Comparison of ENCODE assay signal across 8 cellular contexts in the genomic region with DNA sequence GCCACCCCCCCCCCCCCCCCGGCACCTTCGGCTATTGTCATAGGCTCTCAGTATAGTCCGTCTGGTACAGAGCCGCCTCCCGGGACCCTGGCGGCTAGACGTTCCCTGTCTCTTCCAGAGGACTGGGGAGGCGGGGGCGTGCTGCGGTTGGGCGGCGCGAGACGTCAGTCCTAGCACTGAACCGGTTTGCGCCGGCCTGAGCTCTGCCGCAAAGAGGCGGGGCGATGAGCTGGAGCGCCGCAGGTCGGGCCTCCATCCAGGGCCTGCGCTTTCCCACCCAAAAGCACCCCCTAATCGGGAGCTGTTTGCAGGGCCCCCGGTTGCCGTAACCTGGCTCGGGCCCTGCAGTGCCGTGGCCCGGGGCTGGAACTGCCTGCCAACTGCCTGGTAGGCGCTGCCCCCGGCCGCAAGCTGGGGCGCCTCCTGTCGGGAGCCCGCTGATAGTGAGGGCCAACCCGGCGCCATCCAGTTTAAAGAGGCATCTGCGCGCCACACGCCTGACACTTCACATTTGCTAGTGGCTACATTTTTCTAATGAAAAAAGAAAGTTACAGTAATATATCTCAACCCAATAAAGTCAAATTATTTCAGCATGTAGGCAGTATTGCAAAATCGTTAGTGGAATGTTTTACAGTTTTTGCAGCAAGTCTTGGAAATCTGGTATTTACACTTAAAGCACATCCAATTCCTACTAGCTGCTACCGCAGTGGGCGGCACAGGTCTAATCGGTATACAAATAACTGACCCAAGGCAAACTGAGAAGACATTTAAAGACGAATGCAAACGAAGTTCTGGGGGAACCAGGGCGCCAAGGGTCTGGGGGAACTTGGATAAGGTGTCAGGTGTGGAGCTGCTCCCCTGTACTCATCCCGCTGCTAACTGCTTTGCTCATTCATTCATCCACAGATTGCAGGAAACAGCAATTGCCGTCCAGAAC. TPM values are rescaled to one million over a fixed set of nuclear protein-coding genes. Genes with fewer than 3 reads are reported as not detected.
DNase-seq lines count a peak whose midpoint lies in the region; ATAC-seq and TF ChIP-seq lines count a peak whose summit lies in the region.

No MANE protein-coding gene starts in this region.

- peak; percentile 96 for TF ChIP-seq CTCF in PC-3 (conservative IDR thresholded peaks at IDR 0.05; ENCODE audit: low read depth, low read length)

- H3K36me3 ChIP-seq in HUES64 (ENCODE audit: insufficient read depth, low read length) (peaks cover 8% of the 10 kb centered on the region; the same call in 1 of the 2 replicates), PC-3 (ENCODE audit: low read depth, low read length) (no peaks in the 10 kb centered on the region; the same call in 1 of the 2 replicates), neuron (ENCODE audit: insufficient read depth, low read length) (peaks cover 13% of the 10 kb centered on the region)

- H3K9ac ChIP-seq in HUES64 (ENCODE audit: low read depth, low read length) = peak overlapping the region; percentile 97
- H3K9ac ChIP-seq in PC-3 (ENCODE audit: low read length) = peak overlapping the region; percentile 86

- H3K4me2 ChIP-seq in PC-3 (ENCODE audit: low read length) = peak overlapping the region; percentile 82

- H3K27ac ChIP-seq in HUES64 (ENCODE audit: low read depth, low read length) = peak overlapping the region; percentile 98
- peak overlapping the region; percentile 87 for H3K27ac ChIP-seq in PC-3 (ENCODE audit: low read length)
- H3K27ac ChIP-seq in substantia nigra (ENCODE audit: low read depth, low read length, poor library complexity, severe bottlenecking) = peak overlapping the region; percentile 97

- no peaks in the 10 kb centered on the region for H3F3A ChIP-seq in PC-3 (ENCODE audit: low read length, unreplicated experiment)

- WGBS in HUES64 = 3% methylated on average over 45 of the region's 50 CpGs

- peaks cover 42% of the 10 kb centered on the region for H3K79me2 ChIP-seq in PC-3 (ENCODE audit: low read length)

- POLR2A ChIA-PET in PC-3 (lab: Charles Lee; ENCODE audit: unreplicated experiment) = interaction anchor here (0.6 to 1.8 kb wide), 4 partner anchors 29 to 188 kb away, joined by 3 to 10 read pairs (median 4); no protein-coding TSS in a partner anchor

- H3K9me3 ChIP-seq in HUES64 (ENCODE audit: insufficient read depth, low read depth, low read length) (no peaks in the 10 kb centered on the region), PC-3 (ENCODE audit: low read length) (no peaks in the 10 kb centered on the region), neuron (ENCODE audit: low read length) (no peaks in the 10 kb centered on the region)

- intact Hi-C loops in PC-3 (cut with micrococcal nuclease) = no loop called here

- peaks cover 32% of the 10 kb centered on the region for H4K20me1 ChIP-seq in PC-3 (ENCODE audit: low read length)

- no peaks in the 10 kb centered on the region for H3K27me3 ChIP-seq in HUES64 (ENCODE audit: insufficient read depth, low read length)
- no peaks in the 10 kb centered on the region for H3K27me3 ChIP-seq in PC-3 (ENCODE audit: low read length)
- H3K27me3 ChIP-seq in neuron (ENCODE audit: insufficient read depth, low read length) = no peaks in the 10 kb centered on the region

- TSS peak; percentile 54 for BruUV-seq in PC-3 (replicated peaks; lab: Mats Ljungman, UMichigan)

- H3K4me3 ChIP-seq in HUES64 (ENCODE audit: low read length) (peak overlapping the region; percentile 71), PC-3 (ENCODE audit: low read length) (peak overlapping the region; percentile 71), neuron (ENCODE audit: low read length) (peak overlapping the region; percentile 59)

- H3K4me1 ChIP-seq in HUES64 (ENCODE audit: insufficient read depth, low read length) = peaks cover 12% of the 10 kb centered on the region
- peaks cover 15% of the 10 kb centered on the region for H3K4me1 ChIP-seq in PC-3 (ENCODE audit: insufficient read depth, low read length)
- H3K4me1 ChIP-seq in neuron (ENCODE audit: insufficient read depth, low read length) = peaks cover 12% of the 10 kb centered on the region

- DNase-seq in DMS153 (lab: John Stamatoyannopoulos, UW) (peak; percentile 77), PC-3 (peak; percentile 99), fibroblast of peridontal ligament (ENCODE audit: extremely low read depth) (peak; percentile 96), substantia nigra (lab: John Stamatoyannopoulos, UW) (peak; percentile 87 to 100 (median 98))
- DNase-seq in activated T-cell treated with anti-CD3 and anti-CD28 coated beads, Interleukin-2, amount 50 U/mL, for 48 hours = peak; percentile 96 to 97

- H2AFZ ChIP-seq in PC-3 (ENCODE audit: low read length) = peak overlapping the region; percentile 76
- H2AFZ ChIP-seq in neuron (ENCODE audit: low read depth, low read length) = peak overlapping the region; percentile 75

- CTCF ChIA-PET in PC-3 (lab: Charles Lee) = interaction anchor here (0.6 to 1.5 kb wide), 4 partner anchors 15 to 56 kb away, joined by 3 to 21 read pairs (median 5); no protein-coding TSS in a partner anchor

- no peaks in the 10 kb centered on the region for H3K9me2 ChIP-seq in PC-3 (replicated peaks; ENCODE audit: low read length)

- ATAC-seq in GM21447 (IDR thresholded peaks at IDR 0.05; ENCODE audit: unreplicated experiment) (peak; percentile 80), PC-3 (peak; percentile 93)

RNA-seq across cellular contexts. Expression of a gene that starts 0.8 kb away (rescaled TPM):
- 191 TPM for polyA plus RNA-seq in HUES64 (2013, experiment 1 of 2)
- polyA plus RNA-seq in HUES64 (2013, experiment 2 of 2) = 190 TPM
- 188 and 215 TPM in 2 replicates for total RNA-seq in PC-3 (2014; rRNA removed)

Comparison
In these comparisons a context has a peak if more than half of its experiments do, and no peak if none do; other contexts are left out.
1. Peak in every context shown above with its lines: DNase-seq, ATAC-seq, H3K4me3 ChIP-seq and H3K27ac ChIP-seq.